In the genomic region with DNA sequence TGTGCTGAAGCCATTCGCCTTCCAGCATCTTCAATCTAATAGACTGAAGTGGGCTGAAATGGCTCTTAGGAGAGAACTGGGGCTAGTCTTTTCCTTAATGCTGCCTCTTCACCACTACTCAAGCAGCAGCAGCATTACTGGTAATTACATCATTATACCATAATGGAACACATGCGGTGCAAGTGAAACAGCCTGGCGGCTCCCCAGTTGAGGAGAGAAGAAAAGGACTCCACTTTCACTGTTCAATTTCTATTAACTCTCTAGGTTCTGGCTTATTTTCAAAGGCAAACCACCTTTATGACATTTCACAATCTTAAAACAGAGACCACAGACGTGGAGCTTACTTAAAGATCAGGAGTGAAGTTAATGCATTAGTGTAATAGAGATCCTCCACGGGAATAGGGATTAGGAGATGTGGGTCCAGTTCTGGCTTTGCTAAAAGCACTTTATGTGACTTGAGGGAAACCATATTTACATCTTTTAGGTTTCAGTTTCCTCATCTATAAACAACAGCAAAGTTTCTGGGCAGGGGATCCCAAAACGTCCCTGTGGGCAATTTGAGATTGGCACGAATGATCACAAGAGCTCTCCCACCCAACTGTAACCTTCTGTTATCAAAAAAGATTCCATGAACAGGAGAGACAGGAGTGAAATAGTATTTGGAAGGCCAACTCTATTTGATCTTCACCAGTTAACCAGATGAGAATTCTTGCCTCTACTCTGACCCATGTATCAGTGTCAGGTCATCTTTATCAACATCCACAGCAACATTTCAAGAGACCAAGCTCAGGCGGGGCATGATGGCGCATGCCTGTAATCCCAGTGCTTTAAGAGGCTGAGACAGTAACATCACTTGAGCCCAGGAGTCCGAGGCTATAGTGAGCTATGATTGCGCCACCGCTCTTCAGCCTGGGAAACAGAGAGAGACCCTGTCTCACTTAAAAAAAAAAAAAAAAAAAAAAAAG, we compare ENCODE assay signal across 11 cellular contexts.
A peak's percentile ranks its signal among the peaks of the same experiment; 100 is the strongest.
DNase-seq lines count a peak whose midpoint lies in the region; FAIRE-seq and TF ChIP-seq lines count a peak whose summit lies in the region.
"Had no signal": no experiment of that assay in that cellular context is flagged by ENCODE, and none has a peak within 500 bp of the region (broad histone marks: within the 10 kb centered on the region; RNA-seq: fewer than 3 reads in every experiment).

No MANE protein-coding gene starts in this region.

- H3K36me3 ChIP-seq in SK-N-MC (ENCODE audit: insufficient read depth, low read length) = no peaks in the 10 kb centered on the region
- no peaks in the 10 kb centered on the region for H3K36me3 ChIP-seq in left ventricle myocardium inferior

- TF ChIP-seq POLR2A in GM12891 (IDR thresholded peaks at IDR 0.05; ENCODE audit: low read depth, low read length) = no peak

- DNase-seq in GM12891 (ENCODE audit: insufficient read length, low spot score) (no peak), MV-4-11 (lab: John Stamatoyannopoulos, UW) (peak; percentile 53), SK-N-MC (ENCODE audit: low read depth, low spot score) (no peak), myocyte (ENCODE audit: low read depth) (peak; percentile 41), cardiac septum (ENCODE audit: low spot score) (no peak), NCI-H226 (no peak), left ventricle myocardium inferior (no peak), T1000 (lab: John Stamatoyannopoulos, UW) (no peak)
- DNase-seq: activated naive CD4-positive, alpha-beta T cell treated with anti-CD3 and anti-CD28 coated beads, Interleukin-2, amount 50 U/mL, for 16 hours; SHP77 treated with DMSO at 0.1 percent for 48 hours; stimulated activated CD4-positive, alpha-beta T cell treated with anti-CD3 and anti-CD28 coated beads, Interleukin-12 subunit alpha, Interleukin-12 subunit beta, amount 100 ng/mL, for 4 hours had no signal

- peaks cover 54% of the 10 kb centered on the region for H3K4me1 ChIP-seq in left ventricle myocardium inferior

- peak overlapping the region; percentile 87 for H3K27ac ChIP-seq in SK-N-MC
- no peak overlapping the region for H3K27ac ChIP-seq in left ventricle myocardium inferior (replicated peaks)

- FAIRE-seq in GM12891 (lab: Jason Lieb, UNC) = peak; percentile 56

- peak overlapping the region; percentile 64 for H3K9ac ChIP-seq in SK-N-MC (ENCODE audit: insufficient read length)

- no peak for TF ChIP-seq CTCF in left ventricle myocardium inferior (IDR thresholded peaks at IDR 0.05; ENCODE audit: borderline replicate concordance)

- no peaks in the 10 kb centered on the region for H3K9me3 ChIP-seq in SK-N-MC (ENCODE audit: low read depth, low read length)
- H3K9me3 ChIP-seq in left ventricle myocardium inferior (replicated peaks) = no peaks in the 10 kb centered on the region

- intact Hi-C loops in cardiac septum (cut with DNase I) = loop anchor here (5.0 kb wide), 2 partner anchors 62 to 88 kb away; a partner anchor contains a TSS
- intact Hi-C loops in left ventricle myocardium inferior (cut with micrococcal nuclease) = no loop called here

- H3K4me3 ChIP-seq in SK-N-MC = peak overlapping the region; percentile 46
- no peak overlapping the region for H3K4me3 ChIP-seq in left ventricle myocardium inferior

- H3K27me3 ChIP-seq in left ventricle myocardium inferior (ENCODE audit: low read depth) = no peaks in the 10 kb centered on the region

TF ChIP-seq in GM12891, 5 proteins besides CTCF, POLR2A, EP300 and RAD21:
- TF ChIP-seq POLR2AphosphoS5 (IDR thresholded peaks at IDR 0.05; ENCODE audit: low read depth, low read length) (no peak), SPI1 (IDR thresholded peaks at IDR 0.05; ENCODE audit: low read depth, low read length) (no peak), POU2F2 (IDR thresholded peaks at IDR 0.05; ENCODE audit: low read depth, low read length) (no peak), TAF1 (IDR thresholded peaks at IDR 0.05; ENCODE audit: low read depth, low read length) (no peak), PAX5 (IDR thresholded peaks at IDR 0.05; ENCODE audit: insufficient read depth, low read length, severe bottlenecking) (no peak)

Comparison
In these comparisons a context has a peak if more than half of its experiments do, and no peak if none do; other contexts are left out.
1. DNase-seq: peak in MV-4-11 (single experiment) and myocyte (single experiment); none in GM12891 (single experiment), SK-N-MC (single experiment), cardiac septum (single experiment), NCI-H226 (single experiment), left ventricle myocardium inferior (single experiment) and T1000 (single experiment).